ENCODE assay signal across 8 cellular contexts in genomic region chr10:42552188-42553063, GRCh38.
DNase-seq lines count a peak whose midpoint lies in the region; ATAC-seq and TF ChIP-seq lines count a peak whose summit lies in the region.

No MANE protein-coding gene starts in this region.

- peak overlapping the region; percentile 97 for H2AFZ ChIP-seq in mammary epithelial cell (ENCODE audit: low read depth, low read length)

- WGBS in mammary epithelial cell (ENCODE audit: low coverage, missing lambda C conversion rate): under 1% methylated on average over 30 of the region's 61 CpGs

- H3K79me2 ChIP-seq in mammary epithelial cell (ENCODE audit: insufficient read depth, low read length): peaks cover 16% of the 10 kb centered on the region

- TF ChIP-seq CTCF in VCaP (conservative IDR thresholded peaks at IDR 0.05): no peak
- TF ChIP-seq CTCF in mammary epithelial cell (conservative IDR thresholded peaks at IDR 0.05 in 1 of 2, IDR thresholded peaks at IDR 0.05 in 1 of 2; ENCODE audit: extremely low read depth in 1 of 2, insufficient read depth in 1 of 2, low read depth in 1 of 2, low read length in 2 of 2): no peak

- no peaks in the 10 kb centered on the region for H3K27me3 ChIP-seq in mammary epithelial cell (ENCODE audit: insufficient read depth, low read length)
- H3K27me3 ChIP-seq in skeletal muscle satellite cell (ENCODE audit: control insufficient read depth, insufficient read depth, low read length): no peaks in the 10 kb centered on the region

- peak; percentile 99 for DNase-seq in ACHN
- peak; percentile 87 for DNase-seq in NCI-H2196 (lab: John Stamatoyannopoulos, UW; ENCODE audit: unreplicated experiment)
- peak; percentile 96 for DNase-seq in mammary epithelial cell

- H3K9ac ChIP-seq in mammary epithelial cell (ENCODE audit: insufficient read depth, low read length) (peak overlapping the region; percentile 64), skeletal muscle satellite cell (ENCODE audit: low read depth, low read length) (peak overlapping the region; percentile 82)

- peak overlapping the region; percentile 92 for H3K4me2 ChIP-seq in mammary epithelial cell (ENCODE audit: insufficient read depth, low read depth, low read length)
- H3K4me2 ChIP-seq in skeletal muscle satellite cell (ENCODE audit: low read length): peak overlapping the region; percentile 89

- no peaks in the 10 kb centered on the region for H3K36me3 ChIP-seq in mammary epithelial cell (ENCODE audit: insufficient read depth, low read length)
- no peaks in the 10 kb centered on the region for H3K36me3 ChIP-seq in skeletal muscle satellite cell (ENCODE audit: insufficient read depth, low read length)

- TSS peak; percentile 23 for BruUV-seq in mammary epithelial cell (replicated peaks; lab: Mats Ljungman, UMichigan)

- intact Hi-C loops in mammary epithelial cell (cut with micrococcal nuclease): loop anchor here (2.0 kb wide), 1 partner anchor 86 kb away; the partner anchor contains the start of gene ZNF33B

- peaks cover 13% of the 10 kb centered on the region for H3K4me1 ChIP-seq in mammary epithelial cell (ENCODE audit: insufficient read depth, low read length)
- H3K4me1 ChIP-seq in skeletal muscle satellite cell (ENCODE audit: control insufficient read depth, insufficient read depth, low read length): peaks cover 10% of the 10 kb centered on the region

- H4K20me1 ChIP-seq in mammary epithelial cell (ENCODE audit: insufficient read depth, low read length): no peaks in the 10 kb centered on the region

- H3K9me3 ChIP-seq in mammary epithelial cell (replicated peaks; ENCODE audit: insufficient read depth, low read length) (no peaks in the 10 kb centered on the region), iPS-18c (ENCODE audit: control insufficient read depth, insufficient read depth, low read length) (no peaks in the 10 kb centered on the region), skeletal muscle satellite cell (replicated peaks; ENCODE audit: low read length) (no peaks in the 10 kb centered on the region)

- ATAC-seq in GM18873 (IDR thresholded peaks at IDR 0.05; ENCODE audit: low FRiP score, unreplicated experiment): peak; percentile 93
- peak; percentile 95 for ATAC-seq in HG03135 (IDR thresholded peaks at IDR 0.05; ENCODE audit: unreplicated experiment)

- dilution Hi-C loops in mammary epithelial cell (cut with HindIII; ENCODE audit: low sequenced_read_pairs): no loop called here

- CTCF ChIA-PET in mammary epithelial cell (lab: Charles Lee; ENCODE audit: low non-redundant PET): interaction anchor here (0.5 kb wide), 1 partner anchor 768 kb away, joined by 3 read pairs; no protein-coding TSS in a partner anchor

- peak overlapping the region; percentile 72 to 93 (median 82) for H3K4me3 ChIP-seq in mammary epithelial cell (replicated peaks in 1 of 3; ENCODE audit: insufficient read depth in 1 of 3, low read depth in 2 of 3, low read length in 3 of 3)
- H3K4me3 ChIP-seq in iPS-18c (ENCODE audit: insufficient read depth, low read depth, low read length): peak overlapping the region; percentile 60
- H3K4me3 ChIP-seq in skeletal muscle satellite cell (ENCODE audit: low read length): peak overlapping the region; percentile 95

- H3K27ac ChIP-seq in VCaP (peak overlapping the region; percentile 70), mammary epithelial cell (ENCODE audit: insufficient read depth, low read depth, low read length) (peak overlapping the region; percentile 30)

- in situ Hi-C loops in ACHN (cut with HindIII; ENCODE audit: low pct_ligation_motif_present, low pct_unique_long_range_greater_than_20kb, low sequenced_read_pairs): no loop called here
- in situ Hi-C loops in mammary epithelial cell (cut with MboI; ENCODE audit: low sequenced_read_pairs in 2 of 2): no loop called here

Comparison
In these comparisons a context has a peak if more than half of its experiments do, and no peak if none do; other contexts are left out.
1. Peak in every context shown above with its lines: DNase-seq, ATAC-seq, H3K4me3 ChIP-seq and H3K27ac ChIP-seq.